In genomic region chr6:41229716-41230115, GRCh38 we compare ENCODE assay signal across 21 cellular contexts. TPM values are rescaled to one million over a fixed set of nuclear protein-coding genes. Genes with fewer than 3 reads are reported as not detected.
DNase-seq lines count a peak whose midpoint lies in the region; ATAC-seq and TF ChIP-seq lines count a peak whose summit lies in the region.
"Had no signal": no experiment of that assay in that cellular context is flagged by ENCODE, and none has a peak within 500 bp of the region (broad histone marks: within the 10 kb centered on the region; RNA-seq: fewer than 3 reads in every experiment).

No MANE protein-coding gene starts in this region.

- H3K27me3 Mint-ChIP-seq in activated naive CD8-positive, alpha-beta T cell treated with anti-CD3 and anti-CD28 coated beads, Interleukin-2, amount 10 ng/mL, durations not matched to agents 7 days and 5 days, result peaks cover 42% of the 10 kb centered on the region
- no peaks in the 10 kb centered on the region for H3K27me3 Mint-ChIP-seq in activated naive CD8-positive, alpha-beta T cell treated with anti-CD3 and anti-CD28 coated beads for 36 hours

- 84 to 90% (median 86%) methylated on average over 4 of the region's 4 CpGs for WGBS in ovary, 3 donors

- H3K4me3 ChIP-seq in coronary artery, result no peak overlapping the region
- H3K4me3 ChIP-seq in neutrophil (ENCODE audit: low read depth in 1 of 2, low read length in 1 of 2), result peak overlapping the region in 1 of 2 experiments; percentile 70
- H3K4me3 ChIP-seq in upper lobe of right lung, result no peak overlapping the region
- H3K4me3 ChIP-seq in left lung, result no peak overlapping the region
- no peak overlapping the region for H3K4me3 ChIP-seq in ovary
- H3K4me3 ChIP-seq: GM23248 had no signal

- H3K9me3 ChIP-seq in neutrophil, result no peaks in the 10 kb centered on the region
- no peaks in the 10 kb centered on the region for H3K9me3 ChIP-seq in upper lobe of right lung
- no peaks in the 10 kb centered on the region for H3K9me3 ChIP-seq in left lung
- no peaks in the 10 kb centered on the region for H3K9me3 ChIP-seq in ovary
- H3K9me3 ChIP-seq: Caco-2 had no signal

- H3K4me3 Mint-ChIP-seq in activated naive CD8-positive, alpha-beta T cell treated with anti-CD3 and anti-CD28 coated beads, Interleukin-2, amount 10 ng/mL, durations not matched to agents 7 days and 5 days, result no peak overlapping the region
- H3K4me3 Mint-ChIP-seq in activated naive CD8-positive, alpha-beta T cell treated with anti-CD3 and anti-CD28 coated beads for 36 hours, result no peak overlapping the region
- H3K4me3 Mint-ChIP-seq: CD4-positive, CD25-positive, alpha-beta regulatory T cell; CD8-positive, alpha-beta T cell; H9 had no signal

- no peak for TF ChIP-seq EP300 in ovary (IDR thresholded peaks at IDR 0.05)

- H3K27ac ChIP-seq in coronary artery (no peak overlapping the region), neutrophil (peak overlapping the region; percentile 90), upper lobe of right lung (no peak overlapping the region), left lung (no peak overlapping the region), ovary (no peak overlapping the region)
- H3K27ac ChIP-seq: GM23248 had no signal

- DNase-seq in activated naive CD8-positive, alpha-beta T cell treated with anti-CD3 and anti-CD28 coated beads, Interleukin-2, amount 10 ng/mL, durations not matched to agents 7 days and 5 days, result no peak
- no peak for DNase-seq in activated naive CD8-positive, alpha-beta T cell treated with anti-CD3 and anti-CD28 coated beads for 36 hours
- DNase-seq in coronary artery (ENCODE audit: low spot score), result peak; percentile 38
- DNase-seq in upper lobe of right lung, result no peak
- DNase-seq in left lung, result no peak
- DNase-seq in ovary, result no peak
- DNase-seq in GM19240 (ENCODE audit: insufficient read length, low spot score), result no peak
- DNase-seq: C1 segment of cervical spinal cord; Caco-2; CD4-positive, CD25-positive, alpha-beta regulatory T cell; CD8-positive, alpha-beta T cell; DMS153; DND-41; GM23248; H9 had no signal

- H3K4me1 ChIP-seq in neutrophil (ENCODE audit: control insufficient read depth in 1 of 2, insufficient read depth in 1 of 2, low read depth in 1 of 2, low read length in 1 of 2), result peaks cover 33% of the 10 kb centered on the region in 2 experiments
- H3K4me1 ChIP-seq in upper lobe of right lung, result no peaks in the 10 kb centered on the region
- H3K4me1 ChIP-seq in left lung, result peaks cover 0 to 7% of the 10 kb centered on the region in 2 donors
- no peaks in the 10 kb centered on the region for H3K4me1 ChIP-seq in ovary (ENCODE audit: insufficient read depth)
- H3K4me1 ChIP-seq: Caco-2 had no signal

- no peaks in the 10 kb centered on the region for H3K9me3 Mint-ChIP-seq in activated naive CD8-positive, alpha-beta T cell treated with anti-CD3 and anti-CD28 coated beads, Interleukin-2, amount 10 ng/mL, durations not matched to agents 7 days and 5 days
- H3K9me3 Mint-ChIP-seq in activated naive CD8-positive, alpha-beta T cell treated with anti-CD3 and anti-CD28 coated beads for 36 hours, result no peaks in the 10 kb centered on the region
- H3K9me3 Mint-ChIP-seq: CD8-positive, alpha-beta T cell; H9 had no signal

- H3K27me3 ChIP-seq in neutrophil, result no peaks in the 10 kb centered on the region
- no peaks in the 10 kb centered on the region for H3K27me3 ChIP-seq in upper lobe of right lung
- H3K27me3 ChIP-seq in left lung, result peaks cover 0 to 16% of the 10 kb centered on the region in 2 donors
- no peaks in the 10 kb centered on the region for H3K27me3 ChIP-seq in ovary

- H3K27ac Mint-ChIP-seq in activated naive CD8-positive, alpha-beta T cell treated with anti-CD3 and anti-CD28 coated beads, Interleukin-2, amount 10 ng/mL, durations not matched to agents 7 days and 5 days, result peak overlapping the region; percentile 10
- H3K27ac Mint-ChIP-seq in activated naive CD8-positive, alpha-beta T cell treated with anti-CD3 and anti-CD28 coated beads for 36 hours, result no peak overlapping the region
- H3K27ac Mint-ChIP-seq: CD8-positive, alpha-beta T cell had no signal

- ATAC-seq in activated naive CD8-positive, alpha-beta T cell treated with anti-CD3 and anti-CD28 coated beads, Interleukin-2, amount 10 ng/mL, durations not matched to agents 7 days and 5 days (ENCODE audit: low read depth), result no peak
- ATAC-seq in upper lobe of right lung (peak; percentile 15), left lung (no peak)
- ATAC-seq: CD8-positive, alpha-beta T cell; HCT116 had no signal

- POLR2A ChIA-PET in activated naive CD8-positive, alpha-beta T cell treated with anti-CD3 and anti-CD28 coated beads, Interleukin-2, amount 10 ng/mL, durations not matched to agents 7 days and 5 days (lab: Charles Lee), result no interaction called here

- H3K36me3 ChIP-seq in neutrophil (no peaks in the 10 kb centered on the region), upper lobe of right lung (no peaks in the 10 kb centered on the region), left lung (no peaks in the 10 kb centered on the region), ovary (no peaks in the 10 kb centered on the region)

- no peaks in the 10 kb centered on the region for H3K36me3 Mint-ChIP-seq in activated naive CD8-positive, alpha-beta T cell treated with anti-CD3 and anti-CD28 coated beads, Interleukin-2, amount 10 ng/mL, durations not matched to agents 7 days and 5 days
- H3K36me3 Mint-ChIP-seq in activated naive CD8-positive, alpha-beta T cell treated with anti-CD3 and anti-CD28 coated beads for 36 hours, result no peaks in the 10 kb centered on the region
- H3K36me3 Mint-ChIP-seq: CD4-positive, CD25-positive, alpha-beta regulatory T cell; CD8-positive, alpha-beta T cell had no signal

- TF ChIP-seq CTCF in coronary artery (IDR thresholded peaks at IDR 0.05) (no peak), neutrophil (IDR thresholded peaks at IDR 0.05) (no peak), upper lobe of right lung (IDR thresholded peaks at IDR 0.05) (no peak), left lung (IDR thresholded peaks at IDR 0.05) (no peak), ovary (IDR thresholded peaks at IDR 0.05) (no peak)

- TF ChIP-seq POLR2A in ovary (IDR thresholded peaks at IDR 0.05), result no peak

- H3K4me1 Mint-ChIP-seq in activated naive CD8-positive, alpha-beta T cell treated with anti-CD3 and anti-CD28 coated beads, Interleukin-2, amount 10 ng/mL, durations not matched to agents 7 days and 5 days, result peaks cover 1% of the 10 kb centered on the region
- H3K4me1 Mint-ChIP-seq in activated naive CD8-positive, alpha-beta T cell treated with anti-CD3 and anti-CD28 coated beads for 36 hours, result no peaks in the 10 kb centered on the region

- intact Hi-C loops in upper lobe of right lung (cut with DNase I) (no loop called here), left lung (cut with DNase I) (loop anchor here in 1 of 2 donors (10.0 kb wide), 1 partner anchor 345 kb away; no protein-coding TSS in a partner anchor), ovary (cut with DNase I) (no loop called here)

RNA-seq across cellular contexts. Expression of gene TREML4, which starts 1.6 kb away (rescaled TPM):
- not detected for total RNA-seq in activated naive CD8-positive, alpha-beta T cell treated with anti-CD3 and anti-CD28 coated beads, Interleukin-2, amount 10 ng/mL, durations not matched to agents 7 days and 5 days
- total RNA-seq in activated naive CD8-positive, alpha-beta T cell treated with anti-CD3 and anti-CD28 coated beads for 36 hours, result not detected
- not detected for total RNA-seq in upper lobe of right lung
- total RNA-seq in left lung, result under 1 TPM in 1 of 2 donors, not detected in 1; 0.32 TPM
- not detected for total RNA-seq in ovary
- not detected for polyA plus RNA-seq in ovary
- total RNA-seq: A172; A673; Caco-2; CD4-positive, CD25-positive, alpha-beta regulatory T cell; CD8-positive, alpha-beta T cell; GM23248; H1; H9 had no signal
- polyA plus RNA-seq: BJ; CD4-positive, CD25-positive, alpha-beta regulatory T cell; GM23248; H1 had no signal

RNA-seq across cellular contexts. Expression of gene TREML2, which starts 28.8 kb away (rescaled TPM):
- total RNA-seq in activated naive CD8-positive, alpha-beta T cell treated with anti-CD3 and anti-CD28 coated beads, Interleukin-2, amount 10 ng/mL, durations not matched to agents 7 days and 5 days, result 10 to 100 TPM; 13.5 to 14.9 TPM
- 1 to 10 TPM; 8.9 TPM for total RNA-seq in activated naive CD8-positive, alpha-beta T cell treated with anti-CD3 and anti-CD28 coated beads for 36 hours
- total RNA-seq in upper lobe of right lung (0.61 TPM), left lung (1 to 10 TPM in 1 of 2 donors, under 1 TPM in 1; 0.32 to 3.2 TPM), ovary (under 1 TPM in 1 of 7 donors, not detected in 6; 0.10 TPM)
- under 1 TPM in 1 of 2 donors, not detected in 1; 0.08 TPM for polyA plus RNA-seq in ovary
- total RNA-seq: A172, A673, Caco-2, GM23248 had no signal
- polyA plus RNA-seq: BJ, GM23248 had no signal

RNA-seq across cellular contexts. Expression of gene TREM1, which starts 56.8 kb away (rescaled TPM):
- total RNA-seq in activated naive CD8-positive, alpha-beta T cell treated with anti-CD3 and anti-CD28 coated beads, Interleukin-2, amount 10 ng/mL, durations not matched to agents 7 days and 5 days, result not detected
- under 1 TPM in 1 of 2 experiments, not detected in 1; 0.30 TPM for total RNA-seq in activated naive CD8-positive, alpha-beta T cell treated with anti-CD3 and anti-CD28 coated beads for 36 hours
- total RNA-seq in upper lobe of right lung (61.2 TPM), left lung (10 to 100 TPM; 36.5 to 65.3 TPM), ovary (1 to 10 TPM in 3 of 7 donors, under 1 TPM in 4; 0.34 to 2.9 (median 0.87) TPM)
- polyA plus RNA-seq in ovary, result 1 to 10 TPM in 1 of 2 donors, under 1 TPM in 1; 0.36 to 2.4 TPM
- total RNA-seq: A172; A673; Caco-2; CD4-positive, CD25-positive, alpha-beta regulatory T cell; GM23248; H1; H9 had no signal
- polyA plus RNA-seq: GM23248, H1 had no signal

Comparison
In these comparisons a context has a peak if more than half of its experiments do, and no peak if none do; other contexts are left out.
1. RNA of gene TREM1, which starts 56.8 kb away (total RNA-seq): 36.5 to 65.3 TPM in left lung and 61.2 TPM in upper lobe of right lung (single experiment); 0.34 to 2.9 TPM in ovary, 0.30 TPM in activated naive CD8-positive, alpha-beta T cell treated with anti-CD3 and anti-CD28 coated beads for 36 hours and not detected in activated naive CD8-positive, alpha-beta T cell treated with anti-CD3 and anti-CD28 coated beads, Interleukin-2, amount 10 ng/mL, durations not matched to agents 7 days and 5 days; every median in the first group is over 4 times any median in the second.